ENCODE assay signal across 2 cellular contexts in the genomic region with DNA sequence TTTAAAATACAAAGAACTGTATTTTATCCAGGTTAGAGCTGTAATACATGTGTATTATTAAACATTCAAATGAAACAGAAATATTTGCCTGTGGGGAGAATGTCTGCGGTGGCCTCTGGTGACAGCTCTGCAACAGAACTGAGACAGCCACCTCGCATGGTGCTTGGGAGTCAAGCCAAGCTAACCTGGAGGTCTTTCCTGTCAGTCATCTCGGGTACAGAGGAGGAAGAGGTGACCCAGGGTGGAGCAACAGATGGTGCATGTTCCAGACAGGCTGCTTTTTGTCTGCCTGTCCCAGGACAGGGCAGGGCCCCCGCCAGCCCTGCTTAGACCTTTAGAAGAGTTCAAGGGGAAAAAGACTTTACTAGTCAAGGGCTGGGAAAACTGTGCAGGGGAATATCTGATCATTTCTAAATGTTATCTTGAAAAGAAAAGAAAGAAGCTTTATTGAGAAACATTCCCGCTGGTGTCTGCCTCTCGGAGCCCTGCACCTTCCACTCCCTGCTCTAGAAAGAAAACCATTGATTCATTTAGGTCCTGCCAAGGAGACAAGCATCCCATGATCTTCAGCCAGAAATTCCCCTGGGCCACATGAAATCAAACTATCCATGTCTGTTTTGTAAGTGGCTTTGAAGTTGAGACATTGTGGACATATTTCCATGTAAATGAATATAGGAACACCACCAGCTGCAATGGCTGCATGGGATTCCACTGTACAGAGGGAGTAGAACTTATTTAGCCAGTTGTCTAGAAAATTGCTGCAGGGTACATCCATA.
TF ChIP-seq lines count a peak whose summit lies in the region.

No MANE protein-coding gene starts in this region.

TF ChIP-seq in SK-N-SH, 30 proteins besides CTCF, POLR2A, EP300 and RAD21 (continued from another document):
- TF ChIP-seq NFIC (IDR thresholded peaks at IDR 0.05; ENCODE audit: borderline replicate concordance) (no peak), POLR2AphosphoS5 (IDR thresholded peaks at IDR 0.05; ENCODE audit: low read depth, low read length) (no peak), MXI1 (IDR thresholded peaks at IDR 0.05; ENCODE audit: low read depth, low read length) (no peak)
- TF ChIP-seq, protein P1, sequence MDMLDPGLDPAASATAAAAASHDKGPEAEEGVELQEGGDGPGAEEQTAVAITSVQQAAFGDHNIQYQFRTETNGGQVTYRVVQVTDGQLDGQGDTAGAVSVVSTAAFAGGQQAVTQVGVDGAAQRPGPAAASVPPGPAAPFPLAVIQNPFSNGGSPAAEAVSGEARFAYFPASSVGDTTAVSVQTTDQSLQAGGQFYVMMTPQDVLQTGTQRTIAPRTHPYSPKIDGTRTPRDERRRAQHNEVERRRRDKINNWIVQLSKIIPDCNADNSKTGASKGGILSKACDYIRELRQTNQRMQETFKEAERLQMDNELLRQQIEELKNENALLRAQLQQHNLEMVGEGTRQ (IDR thresholded peaks at IDR 0.05; ENCODE audit: borderline replicate concordance, low read depth, low read length) = no peak
TF ChIP-seq in SK-N-SH: peak in this region for 0.

TF ChIP-seq in SK-N-SH treated with all-trans-retinoic acid at 6 μM for 48 hours, 23 proteins besides CTCF, POLR2A, EP300 and RAD21 (continued from another document):
- no peak for TF ChIP-seq SNAI2 (CRISPR knock-in tag; IDR thresholded peaks at IDR 0.05)
